1 cellular context compared by ENCODE assay signal in the genomic region with DNA sequence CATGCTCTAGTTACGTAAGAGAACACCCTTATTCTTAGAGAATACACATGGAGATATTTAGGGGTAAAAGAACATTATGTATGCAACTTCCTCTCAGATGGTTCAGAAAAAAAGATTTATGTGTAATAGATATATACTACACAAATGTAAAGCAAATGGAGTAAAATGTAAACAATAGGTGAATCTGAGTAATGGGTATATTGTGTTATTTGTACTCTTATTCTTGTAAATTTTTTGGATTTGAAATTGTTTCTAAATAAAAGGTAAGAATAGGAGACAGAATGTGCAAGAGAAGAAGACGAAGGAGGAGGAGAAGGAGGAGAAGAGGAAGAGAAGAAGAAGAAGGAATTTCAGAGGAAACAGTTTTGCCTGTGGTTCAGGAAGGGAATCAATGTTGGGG.
TF ChIP-seq lines count a peak whose summit lies in the region.

No MANE protein-coding gene starts in this region.

TF ChIP-seq in K562, 482 proteins besides CTCF, POLR2A, EP300 and RAD21:
- TF ChIP-seq RBM25 (IDR thresholded peaks at IDR 0.05; ENCODE audit: low read depth, low read length, severe bottlenecking) (peak; percentile 51), SNRNP70 (optimal IDR thresholded peaks at IDR 0.05; ENCODE audit: low read depth, low read length) (no peak), TCFL5 (CRISPR knock-in tag; conservative IDR thresholded peaks at IDR 0.05) (no peak)
- TF ChIP-seq, protein P1, sequence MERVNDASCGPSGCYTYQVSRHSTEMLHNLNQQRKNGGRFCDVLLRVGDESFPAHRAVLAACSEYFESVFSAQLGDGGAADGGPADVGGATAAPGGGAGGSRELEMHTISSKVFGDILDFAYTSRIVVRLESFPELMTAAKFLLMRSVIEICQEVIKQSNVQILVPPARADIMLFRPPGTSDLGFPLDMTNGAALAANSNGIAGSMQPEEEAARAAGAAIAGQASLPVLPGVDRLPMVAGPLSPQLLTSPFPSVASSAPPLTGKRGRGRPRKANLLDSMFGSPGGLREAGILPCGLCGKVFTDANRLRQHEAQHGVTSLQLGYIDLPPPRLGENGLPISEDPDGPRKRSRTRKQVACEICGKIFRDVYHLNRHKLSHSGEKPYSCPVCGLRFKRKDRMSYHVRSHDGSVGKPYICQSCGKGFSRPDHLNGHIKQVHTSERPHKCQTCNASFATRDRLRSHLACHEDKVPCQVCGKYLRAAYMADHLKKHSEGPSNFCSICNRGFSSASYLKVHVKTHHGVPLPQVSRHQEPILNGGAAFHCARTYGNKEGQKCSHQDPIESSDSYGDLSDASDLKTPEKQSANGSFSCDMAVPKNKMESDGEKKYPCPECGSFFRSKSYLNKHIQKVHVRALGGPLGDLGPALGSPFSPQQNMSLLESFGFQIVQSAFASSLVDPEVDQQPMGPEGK (CRISPR knock-in tag; IDR thresholded peaks at IDR 0.05; ENCODE audit: borderline replicate concordance), result no peak
TF ChIP-seq in K562: peak in this region for 1.
